In genomic region chr3:117628896-117629295, GRCh38 we compare ENCODE assay signal across 9 cellular contexts.
DNase-seq lines count a peak whose midpoint lies in the region; ATAC-seq and TF ChIP-seq lines count a peak whose summit lies in the region.
"Had no signal": no experiment of that assay in that cellular context is flagged by ENCODE, and none has a peak within 500 bp of the region (broad histone marks: within the 10 kb centered on the region; RNA-seq: fewer than 3 reads in every experiment).

No MANE protein-coding gene starts in this region.

- ATAC-seq in HG03460 (IDR thresholded peaks at IDR 0.05; ENCODE audit: unreplicated experiment), result no peak

- H3K4me3 ChIP-seq in fibroblast of pulmonary artery (replicated peaks; ENCODE audit: low read depth, low read length), result no peak overlapping the region
- H3K4me3 ChIP-seq: tibial nerve had no signal

- DNase-seq in NCI-H2171 treated with DMSO at 0.1 percent for 48 hours (lab: John Stamatoyannopoulos, UW), result peak; percentile 6
- no peak for DNase-seq in NCI-H2171 (lab: John Stamatoyannopoulos, UW)
- DNase-seq in NCI-H446 (lab: John Stamatoyannopoulos, UW), result peak; percentile 85 to 96
- peak; percentile 78 for DNase-seq in fibroblast of pulmonary artery (ENCODE audit: low read depth)
- DNase-seq in stromal cell of bone marrow (ENCODE audit: low read depth), result peak; percentile 71
- no peak for DNase-seq in NK-92 (lab: John Stamatoyannopoulos, UW; ENCODE audit: unreplicated experiment)
- no peak for DNase-seq in GM13976 (ENCODE audit: low spot score)

- in situ Hi-C loops in GM13976 (cut with MboI; ENCODE audit: low sequenced_read_pairs, unreplicated experiment), result no loop called here

- TF ChIP-seq CTCF in fibroblast of pulmonary artery (IDR thresholded peaks at IDR 0.05; ENCODE audit: low read length, missing control alignments), result no peak
- no peak for TF ChIP-seq CTCF in GM13976 (IDR thresholded peaks at IDR 0.05; ENCODE audit: borderline replicate concordance, control extremely low read depth, extremely low read depth, insufficient read depth, missing control alignments)

Comparison
In these comparisons a context has a peak if more than half of its experiments do, and no peak if none do; other contexts are left out.
1. DNase-seq: peak in NCI-H2171 treated with DMSO at 0.1 percent for 48 hours (single experiment), NCI-H446 (2 of 2), fibroblast of pulmonary artery (single experiment) and stromal cell of bone marrow (single experiment); none in NCI-H2171 (single experiment), NK-92 (single experiment) and GM13976 (single experiment).